In genomic region chr10:118753331-118753730, GRCh38 we compare ENCODE assay signal across 8 cellular contexts. TPM values are rescaled to one million over a fixed set of nuclear protein-coding genes. Genes with fewer than 3 reads are reported as not detected.
DNase-seq lines count a peak whose midpoint lies in the region; ATAC-seq, FAIRE-seq and TF ChIP-seq lines count a peak whose summit lies in the region.

No MANE protein-coding gene starts in this region.

- in situ Hi-C loops in GM12878 (cut with MboI) = no loop called here
- in situ Hi-C loops in KBM-7 (cut with MboI; ENCODE audit: low pct_unique_long_range_greater_than_20kb, low sequenced_read_pairs) = no loop called here

- H2AFZ ChIP-seq in GM12878 (ENCODE audit: control insufficient read depth, low read depth, low read length) = no peak overlapping the region

- TF ChIP-seq CTCF in heart right ventricle (IDR thresholded peaks at IDR 0.05) (no peak), GM12878 (IDR thresholded peaks at IDR 0.05 in 2 of 3, conservative IDR thresholded peaks at IDR 0.05 in 1 of 3; ENCODE audit: control insufficient read depth in 2 of 3, extremely low read depth in 1 of 3, insufficient read depth in 1 of 3, low read depth in 3 of 3, low read length in 3 of 3) (no peak), vagina (IDR thresholded peaks at IDR 0.05) (no peak)

- intact Hi-C loops in heart right ventricle (cut with DNase I) = loop anchor here in 1 of 10 donors (5.0 kb wide), 1 partner anchor 279 kb away; no protein-coding TSS in a partner anchor
- intact Hi-C loops in left ventricle myocardium superior (cut with micrococcal nuclease) = no loop called here
- intact Hi-C loops in GM12878 (cut with micrococcal nuclease; ENCODE audit: unreplicated experiment) = no loop called here
- intact Hi-C loops in vagina (cut with DNase I) = no loop called here

- H3K36me3 ChIP-seq in heart right ventricle (no peaks in the 10 kb centered on the region), GM12878 (ENCODE audit: control insufficient read depth in 2 of 2, insufficient read depth in 2 of 2, low read length in 1 of 2) (no peaks in the 10 kb centered on the region), vagina (no peaks in the 10 kb centered on the region)

- H3K4me1 ChIP-seq in heart right ventricle (peaks cover 0 to 62% (median 31%) of the 10 kb centered on the region in 9 donors), GM12878 (ENCODE audit: control insufficient read depth, insufficient read depth, low read length) (peaks cover 8% of the 10 kb centered on the region), vagina (peaks cover 61% of the 10 kb centered on the region)

- RAD21 ChIA-PET in GM12878 (lab: Charles Lee; ENCODE audit: unreplicated experiment) = interaction anchor here (1.1 to 2.3 kb wide), 4 partner anchors 18 to 32 kb away, joined by 3 to 16 read pairs (median 4); no protein-coding TSS in a partner anchor

- 13% methylated on average over 5 of the region's 5 CpGs for WGBS in heart right ventricle, 2 donors
- 29% methylated on average over 5 of the region's 5 CpGs for WGBS in GM12878 (ENCODE audit: insufficient coverage, insufficient replicate concordance, low lambda C conversion rate, missing lambda C conversion rate)

- TF ChIP-seq POLR2A in GM12878 (IDR thresholded peaks at IDR 0.05; ENCODE audit: low read depth, low read length) = no peak
- TF ChIP-seq POLR2A in vagina (IDR thresholded peaks at IDR 0.05) = no peak

- TF ChIP-seq RAD21 in GM12878 (IDR thresholded peaks at IDR 0.05; ENCODE audit: insufficient read depth, low read depth, low read length) = no peak

- H3K27ac ChIP-seq in heart right ventricle = peak overlapping the region in 7 of 10 donors; percentile 72 to 96 (median 90)
- H3K27ac ChIP-seq in GM12878 (ENCODE audit: control insufficient read depth, insufficient read depth) = peak overlapping the region; percentile 69
- H3K27ac ChIP-seq in vagina = no peak overlapping the region

- H3K27me3 ChIP-seq in heart right ventricle (no peaks in the 10 kb centered on the region), GM12878 (replicated peaks in 1 of 2; ENCODE audit: control insufficient read depth in 2 of 2, insufficient read depth in 2 of 2, low read length in 1 of 2) (no peaks in the 10 kb centered on the region), vagina (no peaks in the 10 kb centered on the region)

- POLR2A ChIA-PET in GM12878 (lab: Charles Lee) = interaction anchor here (1.6 kb wide), 1 partner anchor 18 kb away, joined by 3 read pairs; no protein-coding TSS in a partner anchor

- no peaks in the 10 kb centered on the region for H4K20me1 ChIP-seq in GM12878 (ENCODE audit: control insufficient read depth, insufficient read depth)

- BruUV-seq in GM12878 (replicated peaks; lab: Mats Ljungman, UMichigan) = no TSS peak

- SMC1A ChIA-PET in GM12878 (lab: Charles Lee; ENCODE audit: uncharacterized antibody, unreplicated experiment) = interaction anchor here (0.9 to 3.5 kb wide), 4 partner anchors 17 to 60 kb away, joined by 3 to 23 read pairs (median 5); no protein-coding TSS in a partner anchor

- peaks cover 58% of the 10 kb centered on the region for H3K79me2 ChIP-seq in GM12878 (ENCODE audit: control insufficient read depth, insufficient read depth, low read length)

- peak overlapping the region; percentile 72 for H3K9ac ChIP-seq in GM12878 (ENCODE audit: control insufficient read depth, insufficient read depth, low read length)

- ATAC-seq in heart right ventricle (no peak), left ventricle myocardium superior (no peak), GM12878 (no peak), HG02852 (IDR thresholded peaks at IDR 0.05; ENCODE audit: unreplicated experiment) (no peak)

- DNase-seq in heart right ventricle (no peak), left ventricle myocardium superior (no peak), GM12878 (ENCODE audit: low read depth, low spot score) (no peak), lung microvascular endothelial cell (ENCODE audit: low read depth in 2 of 2) (peak; percentile 23 to 38), vagina (ENCODE audit: extremely low spot score in 2 of 2) (no peak), KBM-7 (no peak), HTR-8/SVneo (ENCODE audit: insufficient read length, low spot score) (no peak)

- CTCF ChIA-PET in GM12878 (lab: Yijun Ruan, JAX) = interaction anchor here (0.7 to 4.4 kb wide), 4 partner anchors 17 to 33 kb away, joined by 3 to 27 read pairs (median 4); no protein-coding TSS in a partner anchor

- H3K4me3 ChIP-seq in heart right ventricle (peak overlapping the region; percentile 84 to 100 (median 95)), GM12878 (peak overlapping the region; percentile 98), vagina (peak overlapping the region; percentile 76 to 98)

- TF ChIP-seq EP300 in GM12878 (IDR thresholded peaks at IDR 0.05; ENCODE audit: borderline replicate concordance in 1 of 2, control insufficient read depth in 1 of 2, low read depth in 2 of 2, low read length in 2 of 2) = no peak

- H3K9me3 ChIP-seq in heart right ventricle (no peaks in the 10 kb centered on the region), GM12878 (replicated peaks; ENCODE audit: control insufficient read depth, insufficient read depth, low read length) (no peaks in the 10 kb centered on the region; the same call in 1 of the 3 replicates), vagina (no peaks in the 10 kb centered on the region)

- FAIRE-seq in GM12878 (lab: Jason Lieb, UNC) (no peak), HTR-8/SVneo (lab: Jason Lieb, UNC) (no peak)

- H3K4me2 ChIP-seq in GM12878 (ENCODE audit: control insufficient read depth, insufficient read depth) = peak overlapping the region; percentile 98

TF ChIP-seq in GM12878, 131 proteins besides CTCF, POLR2A, EP300 and RAD21:
- TF ChIP-seq PKNOX1 (IDR thresholded peaks at IDR 0.05) = peak; percentile 62
- TF ChIP-seq MEF2B (IDR thresholded peaks at IDR 0.05; ENCODE audit: partially characterized antibody, poor library complexity, severe bottlenecking) = no peak
- TF ChIP-seq POLR2AphosphoS5 (IDR thresholded peaks at IDR 0.05; ENCODE audit: low read length) = no peak
- TF ChIP-seq SIX5 (IDR thresholded peaks at IDR 0.05; ENCODE audit: low read depth, low read length, severe bottlenecking) = no peak

RNA-seq across cellular contexts. Expression of gene CACUL1, which starts 1.4 kb away (rescaled TPM):
- total RNA-seq in heart right ventricle = 10 to 100 TPM; 19.5 to 32.6 (median 25.2) TPM
- 1 to 10 TPM; 4.9 to 7.3 TPM for polyA plus RNA-seq in heart right ventricle
- total RNA-seq in left ventricle myocardium superior = 28.5 TPM
- 97.0 and 97.9 TPM in 2 replicates for total RNA-seq in GM12878 (2013; cell fraction: nucleolus; rRNA removed)
- total RNA-seq in GM12878 (2014; rRNA removed) = 10.4 and 18.2 TPM in 2 replicates
- 14.8 and 19.6 TPM in 2 replicates for total RNA-seq in GM12878 (2014; rRNA removed; fragmentation: Illumina TruSeq; extraction: Trizol)
- total RNA-seq in GM12878 (2021) = 19.1 and 21.0 TPM in 2 replicates
- polyA plus RNA-seq in GM12878 (2011; ENCODE audit: low read depth) = 5.7 TPM
- 23.2 and 27.1 TPM in 2 replicates for polyA plus RNA-seq in GM12878 (2011; rRNA removed)
- 5.7 and 6.4 TPM in 2 replicates for polyA plus RNA-seq in GM12878 (2011; cell fraction: cytosol; rRNA removed)
- 4.1 and 6.7 TPM in 2 replicates for polyA plus RNA-seq in GM12878 (2011; cell fraction: nucleus; rRNA removed)
- 6.9 and 9.3 TPM in 2 replicates for polyA plus RNA-seq in GM12878 (2012)
- 8.1 and 8.4 TPM in 2 replicates for polyA plus RNA-seq in GM12878 (2014; fragmentation: Illumina TruSeq; extraction: Trizol)
- polyA plus RNA-seq in GM12878 (2014; fragmentation: Nextera tagmentation; extraction: Ambion mirVana) = 10 to 100 TPM in 1 of 2 experiments, 1 to 10 TPM in 1; 7.4 to 10.6 TPM
- polyA plus RNA-seq in GM12878 (2014; rRNA removed) = 7.9 and 9.2 TPM in 2 replicates
- 10 to 100 TPM; 15.3 to 18.2 TPM for polyA plus RNA-seq in GM12878 (2016; fragmentation: Nextera tagmentation; extraction: Ambion mirVana)
- 16.1 and 17.8 TPM in 2 replicates for polyA minus RNA-seq in GM12878 (2011; rRNA and poly(A)+ RNA removed)
- polyA minus RNA-seq in GM12878 (2011; cell fraction: cytosol; rRNA and poly(A)+ RNA removed) = 6.2 and 8.6 TPM in 2 replicates
- 10.0 and 23.5 TPM in 2 replicates for polyA minus RNA-seq in GM12878 (2011; cell fraction: nucleus; rRNA and poly(A)+ RNA removed)
- 17.9 and 21.4 TPM in 2 replicates for total RNA-seq in lung microvascular endothelial cell
- total RNA-seq in vagina = 13.8 TPM

Comparison
In these comparisons a context has a peak if more than half of its experiments do, and no peak if none do; other contexts are left out.
1. DNase-seq: peak in lung microvascular endothelial cell (2 of 2); none in heart right ventricle (0 of 2), left ventricle myocardium superior (single experiment), GM12878 (single experiment), vagina (0 of 2), KBM-7 (single experiment) and HTR-8/SVneo (single experiment).
2. Peak in every context shown above with its lines, with median percentiles within 50 percentile points of each other: H3K4me3 ChIP-seq.